In genomic region chr7:30135271-30135550, GRCh38 we compare ENCODE assay signal across 8 cellular contexts. TPM values are rescaled to one million over a fixed set of nuclear protein-coding genes. Genes with fewer than 3 reads are reported as not detected.
A peak's percentile ranks its signal among the peaks of the same experiment; 100 is the strongest.
DNase-seq lines count a peak whose midpoint lies in the region; ATAC-seq and TF ChIP-seq lines count a peak whose summit lies in the region.

No MANE protein-coding gene starts in this region.

- no peaks in the 10 kb centered on the region for H3K9me3 Mint-ChIP-seq in Calu3 (ENCODE audit: low read depth, unreplicated experiment)
- no peaks in the 10 kb centered on the region for H3K9me3 Mint-ChIP-seq in naive thymus-derived CD8-positive, alpha-beta T cell

- intact Hi-C loops in Calu3 (cut with micrococcal nuclease; ENCODE audit: unreplicated experiment) = no loop called here

- no peak overlapping the region for H3K27ac Mint-ChIP-seq in Calu3 (ENCODE audit: unreplicated experiment)
- H3K27ac Mint-ChIP-seq in naive thymus-derived CD8-positive, alpha-beta T cell = peak overlapping the region in 4 of 10 donors; percentile 55 to 71 (median 62)

- no peak for DNase-seq in Calu3
- DNase-seq in cardiac fibroblast (ENCODE audit: low read depth in 2 of 2) = no peak
- no peak for DNase-seq in naive thymus-derived CD8-positive, alpha-beta T cell
- DNase-seq in central memory CD4-positive, alpha-beta T cell = no peak
- no peak for DNase-seq in NCI-H128 (lab: John Stamatoyannopoulos, UW; ENCODE audit: unreplicated experiment)
- DNase-seq in UCSD-AML1 (lab: John Stamatoyannopoulos, UW; ENCODE audit: unreplicated experiment) = no peak
- DNase-seq in effector CD4-positive, alpha-beta T cell = no peak

- peaks cover 7% of the 10 kb centered on the region for H3K4me1 Mint-ChIP-seq in Calu3 (ENCODE audit: low read depth, unreplicated experiment)
- H3K4me1 Mint-ChIP-seq in naive thymus-derived CD8-positive, alpha-beta T cell = peaks cover 8 to 11% (median 9%) of the 10 kb centered on the region in 4 donors

- peak overlapping the region; percentile 81 to 94 for H3K4me3 ChIP-seq in cardiac fibroblast (replicated peaks in 1 of 2; ENCODE audit: low read depth in 2 of 2, low read length in 2 of 2)

- BruUV-seq in Calu3 (replicated peaks; lab: Mats Ljungman, UMichigan) = no TSS peak

- POLR2A ChIA-PET in naive thymus-derived CD8-positive, alpha-beta T cell (lab: Charles Lee) = interaction anchor here (0.8 to 2.1 kb wide), 5 partner anchors 11 to 150 kb away, joined by 3 to 12 read pairs (median 3); no protein-coding TSS in a partner anchor

- CTCF ChIA-PET in Calu3 (lab: Charles Lee) = interaction anchor here (0.6 to 1.6 kb wide), 5 partner anchors 9 to 1381 kb away, joined by 3 to 7 read pairs (median 3); no protein-coding TSS in a partner anchor

- H3K27me3 Mint-ChIP-seq in Calu3 (ENCODE audit: unreplicated experiment) = no peaks in the 10 kb centered on the region
- peaks cover 0 to 5% (median 0%) of the 10 kb centered on the region in 5 donors for H3K27me3 Mint-ChIP-seq in naive thymus-derived CD8-positive, alpha-beta T cell

- TF ChIP-seq CTCF in Calu3 (IDR thresholded peaks at IDR 0.05; ENCODE audit: unreplicated experiment) (no peak), cardiac fibroblast (IDR thresholded peaks at IDR 0.05; ENCODE audit: low read depth, low read length) (no peak)

- H3K4me3 Mint-ChIP-seq in Calu3 (ENCODE audit: low read depth, unreplicated experiment) = peak overlapping the region; percentile 100
- peak overlapping the region; percentile 57 to 94 (median 72) for H3K4me3 Mint-ChIP-seq in naive thymus-derived CD8-positive, alpha-beta T cell

- peaks cover 39% of the 10 kb centered on the region for H3K36me3 Mint-ChIP-seq in Calu3 (ENCODE audit: insufficient read depth, unreplicated experiment)
- no peaks in the 10 kb centered on the region for H3K36me3 Mint-ChIP-seq in naive thymus-derived CD8-positive, alpha-beta T cell

- ATAC-seq in HG03432 (IDR thresholded peaks at IDR 0.05; ENCODE audit: unreplicated experiment) = peak; percentile 35
- no peak for ATAC-seq in naive thymus-derived CD8-positive, alpha-beta T cell

RNA-seq across cellular contexts. Expression of gene MTURN, which starts 0.4 kb away (rescaled TPM):
- total RNA-seq in Calu3 (2022) = 6.4 and 6.5 TPM in 2 replicates
- total RNA-seq in naive thymus-derived CD8-positive, alpha-beta T cell = 10 to 100 TPM; 16.5 to 18.0 TPM
- polyA plus RNA-seq in naive thymus-derived CD8-positive, alpha-beta T cell = 1 to 10 TPM; 1.4 to 5.2 (median 3.3) TPM
